In genomic region chr2:136031716-136032115, GRCh38 we compare ENCODE assay signal across 14 cellular contexts. TPM values are rescaled to one million over a fixed set of nuclear protein-coding genes. Genes with fewer than 3 reads are reported as not detected.
DNase-seq lines count a peak whose midpoint lies in the region; ATAC-seq and TF ChIP-seq lines count a peak whose summit lies in the region.
"Had no signal": no experiment of that assay in that cellular context is flagged by ENCODE, and none has a peak within 500 bp of the region (broad histone marks: within the 10 kb centered on the region; RNA-seq: fewer than 3 reads in every experiment).

No MANE protein-coding gene starts in this region.

- no peak overlapping the region for H3K4me2 ChIP-seq in smooth muscle cell
- H3K4me2 ChIP-seq: A549, GM23338 had no signal

- H3K27ac Mint-ChIP-seq in memory B cell (peak overlapping the region; percentile 43), nephron progenitor cell (peak overlapping the region; percentile 41)
- H3K27ac Mint-ChIP-seq: CD14-positive monocyte, GM23338 had no signal

- H3K27me3 Mint-ChIP-seq in memory B cell (no peaks in the 10 kb centered on the region), nephron progenitor cell (ENCODE audit: low read depth, poor library complexity) (no peaks in the 10 kb centered on the region)

- in situ Hi-C loops in KBM-7 (cut with MboI; ENCODE audit: low pct_unique_long_range_greater_than_20kb, low sequenced_read_pairs), result no loop called here

- peak overlapping the region; percentile 96 for H3K27ac ChIP-seq in SJCRH30
- H3K27ac ChIP-seq in smooth muscle cell (ENCODE audit: low read depth), result no peak overlapping the region
- H3K27ac ChIP-seq: A549, HL-60 had no signal

- H3K27me3 ChIP-seq in SJCRH30 (no peaks in the 10 kb centered on the region), smooth muscle cell (ENCODE audit: low read depth) (no peaks in the 10 kb centered on the region)

- H3K9me3 ChIP-seq in SJCRH30 (replicated peaks) (no peaks in the 10 kb centered on the region), smooth muscle cell (replicated peaks; ENCODE audit: low read depth) (no peaks in the 10 kb centered on the region)
- H3K9me3 ChIP-seq: A549 had no signal

- ATAC-seq in memory B cell (ENCODE audit: low read depth), result no peak
- ATAC-seq: A549, GM23338 had no signal

- H3K4me1 ChIP-seq in SJCRH30 (peaks cover 46% of the 10 kb centered on the region), smooth muscle cell (ENCODE audit: low read depth) (peaks cover 5% of the 10 kb centered on the region)
- H3K4me1 ChIP-seq: A549 had no signal

- no peaks in the 10 kb centered on the region for H3F3A ChIP-seq in smooth muscle cell (ENCODE audit: low read depth)

- H3K9me3 Mint-ChIP-seq in memory B cell (no peaks in the 10 kb centered on the region), nephron progenitor cell (no peaks in the 10 kb centered on the region)
- H3K9me3 Mint-ChIP-seq: CD14-positive monocyte; CD8-positive, alpha-beta memory T cell; GM23338 had no signal

- peak overlapping the region; percentile 47 for H3K4me3 ChIP-seq in SJCRH30
- no peak overlapping the region for H3K4me3 ChIP-seq in smooth muscle cell
- H3K4me3 ChIP-seq: A549, GM23338 had no signal

- H4K20me1 ChIP-seq in smooth muscle cell (ENCODE audit: low read depth), result no peaks in the 10 kb centered on the region

- H3K4me1 Mint-ChIP-seq in memory B cell, result peaks cover 8% of the 10 kb centered on the region
- peaks cover 70% of the 10 kb centered on the region for H3K4me1 Mint-ChIP-seq in nephron progenitor cell
- H3K4me1 Mint-ChIP-seq: CD8-positive, alpha-beta memory T cell had no signal

- H3K9ac ChIP-seq in smooth muscle cell (ENCODE audit: low read depth), result no peak overlapping the region

- H3K36me3 ChIP-seq in SJCRH30, result no peaks in the 10 kb centered on the region
- H3K36me3 ChIP-seq in smooth muscle cell (ENCODE audit: low read depth), result no peaks in the 10 kb centered on the region

- H3K36me3 Mint-ChIP-seq in memory B cell, result no peaks in the 10 kb centered on the region
- H3K36me3 Mint-ChIP-seq in nephron progenitor cell (ENCODE audit: low read depth), result no peaks in the 10 kb centered on the region
- H3K36me3 Mint-ChIP-seq: CD14-positive monocyte; CD8-positive, alpha-beta memory T cell had no signal

- peak; percentile 87 to 97 for DNase-seq in SJCRH30
- DNase-seq in memory B cell (ENCODE audit: low spot score in 2 of 2), result no peak
- DNase-seq in nephron progenitor cell, result no peak
- DNase-seq in smooth muscle cell (lab: John Stamatoyannopoulos, UW; ENCODE audit: unreplicated experiment), result no peak
- no peak for DNase-seq in AG20443 (ENCODE audit: low spot score)
- DNase-seq in KBM-7, result no peak
- no peak for DNase-seq in COLO668 (lab: John Stamatoyannopoulos, UW; ENCODE audit: unreplicated experiment)
- DNase-seq: CD8-positive, alpha-beta memory T cell; DMS53; H7 had no signal

- no peak overlapping the region for H3K4me3 Mint-ChIP-seq in memory B cell
- no peak overlapping the region for H3K4me3 Mint-ChIP-seq in nephron progenitor cell
- H3K4me3 Mint-ChIP-seq: CD14-positive monocyte; CD8-positive, alpha-beta memory T cell; GM23338 had no signal

- peak overlapping the region; percentile 63 for H2AFZ ChIP-seq in smooth muscle cell (ENCODE audit: low read depth)
- H2AFZ ChIP-seq: GM23338 had no signal

- H3K79me2 ChIP-seq in smooth muscle cell (ENCODE audit: low read depth), result no peaks in the 10 kb centered on the region

- TF ChIP-seq CTCF in nephron progenitor cell (IDR thresholded peaks at IDR 0.05) (no peak), smooth muscle cell (IDR thresholded peaks at IDR 0.05; ENCODE audit: borderline replicate concordance, insufficient read depth, poor library complexity, severe bottlenecking) (no peak)

- 30% methylated on average over 7 of the region's 7 CpGs for WGBS in smooth muscle cell (ENCODE audit: low lambda C conversion rate)

RNA-seq across cellular contexts. Expression of gene DARS1, which starts 46.3 kb away (rescaled TPM):
- total RNA-seq in SJCRH30 (2014; rRNA removed; shearing (Covaris generic)), result 141 and 149 TPM in 2 replicates
- 112 and 121 TPM in 2 replicates for total RNA-seq in smooth muscle cell
- polyA plus RNA-seq in smooth muscle cell, result 110 and 119 TPM in 2 replicates

Comparison
In these comparisons a context has a peak if more than half of its experiments do, and no peak if none do; other contexts are left out.
1. DNase-seq: peak in SJCRH30 (2 of 2); none in memory B cell (0 of 2), nephron progenitor cell (single experiment), smooth muscle cell (single experiment), AG20443 (single experiment), KBM-7 (single experiment) and COLO668 (single experiment).